1 cellular context compared by ENCODE assay signal in genomic region chr12:113271853-113272561, GRCh38.
TF ChIP-seq lines count a peak whose summit lies in the region.

No MANE protein-coding gene starts in this region.

TF ChIP-seq in SK-N-SH, 30 proteins besides CTCF, POLR2A, EP300 and RAD21 (continued from another document):
- 0 out of 2 replicates have a peak, but pooled peaks have one; percentile 5 for TF ChIP-seq FOSL2 (IDR thresholded peaks at IDR 0.05; ENCODE audit: borderline replicate concordance, low read depth)
- TF ChIP-seq POLR2AphosphoS5 (IDR thresholded peaks at IDR 0.05; ENCODE audit: low read depth, low read length) = no peak
- no peak for TF ChIP-seq TEAD4 (IDR thresholded peaks at IDR 0.05; ENCODE audit: borderline replicate concordance, insufficient read depth)
- TF ChIP-seq USF1 (IDR thresholded peaks at IDR 0.05; ENCODE audit: borderline replicate concordance, low read depth) = peak; percentile 53; the same call in 1 of the 2 replicates
- 0 out of 2 replicates have a peak, but pooled peaks have one; percentile 2 for TF ChIP-seq SMC3 (IDR thresholded peaks at IDR 0.05; ENCODE audit: low read depth, low read length)
- TF ChIP-seq CHD2 (IDR thresholded peaks at IDR 0.05; ENCODE audit: low read length, partially characterized antibody) = no peak
- TF ChIP-seq MXI1 (IDR thresholded peaks at IDR 0.05; ENCODE audit: low read depth, low read length) = peak; percentile 41; the same call in 1 of the 2 replicates
- no peak for TF ChIP-seq TAF1 (IDR thresholded peaks at IDR 0.05; ENCODE audit: borderline replicate concordance, low read depth, low read length)
- no peak for TF ChIP-seq GABPA (IDR thresholded peaks at IDR 0.05; ENCODE audit: low read depth)
- no peak for TF ChIP-seq RCOR1 (IDR thresholded peaks at IDR 0.05; ENCODE audit: low read length)
- TF ChIP-seq JUND (IDR thresholded peaks at IDR 0.05) = no peak
- TF ChIP-seq EZH2phosphoT487 (IDR thresholded peaks at IDR 0.05; ENCODE audit: borderline replicate concordance, low read depth) = no peak
